ENCODE assay signal across 8 cellular contexts in the genomic region with DNA sequence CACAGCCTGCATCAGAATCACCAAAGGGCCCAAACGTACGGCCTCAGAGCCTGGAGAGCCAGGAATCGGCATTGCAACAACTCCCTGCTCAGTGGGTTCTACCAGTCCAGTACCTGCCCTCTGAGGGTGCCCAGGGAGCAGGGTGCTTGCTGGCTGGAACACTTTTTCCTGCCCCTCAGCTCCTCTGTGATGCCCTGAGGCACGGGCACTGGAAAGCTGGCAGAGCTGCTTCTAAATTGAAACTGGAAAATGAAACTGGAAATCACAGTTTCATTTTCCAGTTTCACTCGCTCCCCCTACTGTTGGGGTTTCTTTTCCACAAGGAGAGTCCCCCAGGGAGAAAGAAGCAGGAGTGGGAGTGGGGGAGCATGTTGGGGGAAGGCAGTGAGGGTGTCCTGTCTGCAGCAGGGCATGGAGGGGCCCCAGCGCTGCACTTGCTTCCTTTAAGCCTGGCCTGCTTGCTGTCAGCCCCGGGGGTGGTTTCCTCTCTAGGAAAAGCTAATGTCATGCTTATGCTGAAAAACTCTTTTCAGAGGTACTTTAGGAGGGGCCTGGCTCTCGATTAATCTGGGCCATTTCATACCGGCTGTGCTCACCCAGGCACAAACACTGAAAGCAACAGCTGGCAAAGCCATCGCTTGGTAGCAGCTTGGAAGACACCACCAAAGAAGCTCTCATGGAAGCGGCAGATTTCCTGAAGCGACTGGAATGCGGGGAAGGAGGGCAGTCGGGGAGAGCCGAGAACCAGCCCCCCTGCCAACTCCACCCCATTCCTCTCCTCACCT. TPM values are rescaled to one million over a fixed set of nuclear protein-coding genes. Genes with fewer than 3 reads are reported as not detected.
DNase-seq lines count a peak whose midpoint lies in the region; ATAC-seq and TF ChIP-seq lines count a peak whose summit lies in the region.

No MANE protein-coding gene starts in this region.

- H3K27ac Mint-ChIP-seq in activated T-cell treated with anti-CD3 and anti-CD28 coated beads, Interleukin-2, amount 50 U/mL, for 24 hours, result peak overlapping the region; percentile 92
- peak overlapping the region; percentile 12 for H3K27ac Mint-ChIP-seq in glutamatergic neuron (ENCODE audit: unreplicated experiment)
- peak overlapping the region; percentile 62 for H3K27ac Mint-ChIP-seq in stimulated activated naive B cell treated with anti-CD40 and anti-IgM and Interleukin-4, amounts not matched to agents 10 μg/mL and 1 μg/mL and 100 μg/mL, for 72 hours

- H3K4me3 ChIP-seq in WI38 (ENCODE audit: low read depth, low read length), result no peak overlapping the region

- DNase-seq in activated T-cell treated with anti-CD3 and anti-CD28 coated beads, Interleukin-2, amount 50 U/mL, for 24 hours, result peak; percentile 67
- DNase-seq in activated T-cell treated with anti-CD3 and anti-CD28 coated beads for 4 hours, result no peak
- DNase-seq in glutamatergic neuron, result no peak
- peak; percentile 21 for DNase-seq in stimulated activated naive B cell treated with anti-CD40 and anti-IgM and Interleukin-4, amounts not matched to agents 10 μg/mL and 1 μg/mL and 100 μg/mL, for 72 hours
- no peak for DNase-seq in effector CD4-positive, alpha-beta T cell
- no peak for DNase-seq in cerebellum (ENCODE audit: low spot score)

- H3K27me3 Mint-ChIP-seq in activated T-cell treated with anti-CD3 and anti-CD28 coated beads, Interleukin-2, amount 50 U/mL, for 24 hours, result no peaks in the 10 kb centered on the region
- peaks cover 12% of the 10 kb centered on the region for H3K27me3 Mint-ChIP-seq in glutamatergic neuron (ENCODE audit: unreplicated experiment)
- H3K27me3 Mint-ChIP-seq in stimulated activated naive B cell treated with anti-CD40 and anti-IgM and Interleukin-4, amounts not matched to agents 10 μg/mL and 1 μg/mL and 100 μg/mL, for 72 hours, result no peaks in the 10 kb centered on the region

- peak; percentile 51 to 65 for ATAC-seq in stimulated activated naive B cell treated with anti-CD40 and anti-IgM and Interleukin-4, amounts not matched to agents 10 μg/mL and 1 μg/mL and 100 μg/mL, for 72 hours (replicated peaks)
- no peak for ATAC-seq in HG03196 (IDR thresholded peaks at IDR 0.05; ENCODE audit: unreplicated experiment)

- no peaks in the 10 kb centered on the region for H3K9me3 Mint-ChIP-seq in activated T-cell treated with anti-CD3 and anti-CD28 coated beads, Interleukin-2, amount 50 U/mL, for 24 hours
- H3K9me3 Mint-ChIP-seq in glutamatergic neuron (ENCODE audit: unreplicated experiment), result peaks cover 16% of the 10 kb centered on the region
- no peaks in the 10 kb centered on the region for H3K9me3 Mint-ChIP-seq in stimulated activated naive B cell treated with anti-CD40 and anti-IgM and Interleukin-4, amounts not matched to agents 10 μg/mL and 1 μg/mL and 100 μg/mL, for 72 hours

- peak; percentile 23; the same call in 1 of the 2 replicates for TF ChIP-seq CTCF in WI38 (IDR thresholded peaks at IDR 0.05; ENCODE audit: low read depth, low read length)
- TF ChIP-seq CTCF in glutamatergic neuron (IDR thresholded peaks at IDR 0.05; ENCODE audit: partially characterized antibody, unreplicated experiment), result no peak

- H3K36me3 Mint-ChIP-seq in activated T-cell treated with anti-CD3 and anti-CD28 coated beads, Interleukin-2, amount 50 U/mL, for 24 hours (ENCODE audit: low read depth), result peaks cover 32% of the 10 kb centered on the region
- H3K36me3 Mint-ChIP-seq in glutamatergic neuron (ENCODE audit: unreplicated experiment), result peaks cover 6% of the 10 kb centered on the region
- H3K36me3 Mint-ChIP-seq in stimulated activated naive B cell treated with anti-CD40 and anti-IgM and Interleukin-4, amounts not matched to agents 10 μg/mL and 1 μg/mL and 100 μg/mL, for 72 hours, result peaks cover 2 to 18% of the 10 kb centered on the region in 2 donors

- H3K4me1 Mint-ChIP-seq in activated T-cell treated with anti-CD3 and anti-CD28 coated beads, Interleukin-2, amount 50 U/mL, for 24 hours (ENCODE audit: low read depth), result peaks cover 85% of the 10 kb centered on the region
- H3K4me1 Mint-ChIP-seq in glutamatergic neuron (ENCODE audit: low read depth, unreplicated experiment), result peaks cover 15% of the 10 kb centered on the region
- peaks cover 76 to 89% of the 10 kb centered on the region in 2 donors for H3K4me1 Mint-ChIP-seq in stimulated activated naive B cell treated with anti-CD40 and anti-IgM and Interleukin-4, amounts not matched to agents 10 μg/mL and 1 μg/mL and 100 μg/mL, for 72 hours

- H3K4me3 Mint-ChIP-seq in activated T-cell treated with anti-CD3 and anti-CD28 coated beads, Interleukin-2, amount 50 U/mL, for 24 hours, result peak overlapping the region; percentile 57
- H3K4me3 Mint-ChIP-seq in glutamatergic neuron (ENCODE audit: unreplicated experiment), result no peak overlapping the region
- peak overlapping the region; percentile 34 to 46 for H3K4me3 Mint-ChIP-seq in stimulated activated naive B cell treated with anti-CD40 and anti-IgM and Interleukin-4, amounts not matched to agents 10 μg/mL and 1 μg/mL and 100 μg/mL, for 72 hours

RNA-seq across cellular contexts. Expression of a gene that starts 26.2 kb away (rescaled TPM):
- total RNA-seq in glutamatergic neuron (ENCODE audit: unreplicated experiment) (2.8 TPM), cerebellum (2.4 TPM)

Comparison
In these comparisons a context has a peak if more than half of its experiments do, and no peak if none do; other contexts are left out.
1. DNase-seq: peak in activated T-cell treated with anti-CD3 and anti-CD28 coated beads, Interleukin-2, amount 50 U/mL, for 24 hours (single experiment) and stimulated activated naive B cell treated with anti-CD40 and anti-IgM and Interleukin-4, amounts not matched to agents 10 μg/mL and 1 μg/mL and 100 μg/mL, for 72 hours (single experiment); none in activated T-cell treated with anti-CD3 and anti-CD28 coated beads for 4 hours (single experiment), glutamatergic neuron (single experiment), effector CD4-positive, alpha-beta T cell (single experiment) and cerebellum (single experiment).
2. H3K27ac Mint-ChIP-seq: peak in every context shown above with its lines; median percentile 92 in activated T-cell treated with anti-CD3 and anti-CD28 coated beads, Interleukin-2, amount 50 U/mL, for 24 hours; 62 in stimulated activated naive B cell treated with anti-CD40 and anti-IgM and Interleukin-4, amounts not matched to agents 10 μg/mL and 1 μg/mL and 100 μg/mL, for 72 hours; 12 in glutamatergic neuron.